Comparison of ENCODE assay signal across 11 cellular contexts in genomic region chr6:34546551-34547321, GRCh38. TPM values are rescaled to one million over a fixed set of nuclear protein-coding genes. Genes with fewer than 3 reads are reported as not detected.
A peak's percentile ranks its signal among the peaks of the same experiment; 100 is the strongest.
DNase-seq lines count a peak whose midpoint lies in the region; ATAC-seq, FAIRE-seq and TF ChIP-seq lines count a peak whose summit lies in the region.
"Had no signal": no experiment of that assay in that cellular context is flagged by ENCODE, and none has a peak within 500 bp of the region (broad histone marks: within the 10 kb centered on the region; RNA-seq: fewer than 3 reads in every experiment).

No MANE protein-coding gene starts in this region.

- no peak overlapping the region for H3K4me2 ChIP-seq in mammary epithelial cell (ENCODE audit: insufficient read depth, low read depth, low read length)

- no peak overlapping the region for H3K4me3 ChIP-seq in mammary epithelial cell (replicated peaks in 1 of 3; ENCODE audit: insufficient read depth in 1 of 3, low read depth in 2 of 3, low read length in 3 of 3)
- H3K4me3 ChIP-seq in kidney (ENCODE audit: low read length in 2 of 2): no peak overlapping the region

- H3K9me3 Mint-ChIP-seq in MCF 10A (ENCODE audit: unreplicated experiment): no peaks in the 10 kb centered on the region
- H3K9me3 Mint-ChIP-seq: T-helper 1 cell treated with Interleukin-12 subunit alpha and Interleukin-12 subunit beta and Interleukin-4 antibody, amounts not matched to agents 30 μg/mL and 1 μg/mL, for 36 hours had no signal

- intact Hi-C loops in MCF 10A (cut with micrococcal nuclease): no loop called here
- intact Hi-C loops in mammary epithelial cell (cut with micrococcal nuclease): no loop called here
- intact Hi-C loops in kidney (cut with DNase I): no loop called here

- H3K4me1 ChIP-seq in mammary epithelial cell (ENCODE audit: insufficient read depth, low read length) (peaks cover 7% of the 10 kb centered on the region), kidney (ENCODE audit: control insufficient read depth in 1 of 2, insufficient read depth in 1 of 2, low read depth in 1 of 2, low read length in 2 of 2) (peaks cover 0 to 5% of the 10 kb centered on the region in 2 donors)

- POLR2A ChIA-PET in MCF 10A (lab: Yijun Ruan, JAX): interaction anchor here (0.5 to 0.6 kb wide), 2 partner anchors 448 to 1482 kb away, joined by 3 read pairs; no protein-coding TSS in a partner anchor

- H4K20me1 ChIP-seq in mammary epithelial cell (ENCODE audit: insufficient read depth, low read length): no peaks in the 10 kb centered on the region

- H3K79me2 ChIP-seq in mammary epithelial cell (ENCODE audit: insufficient read depth, low read length): no peaks in the 10 kb centered on the region

- in situ Hi-C loops in mammary epithelial cell (cut with MboI; ENCODE audit: low sequenced_read_pairs in 2 of 2): no loop called here

- H3K9ac ChIP-seq in mammary epithelial cell (ENCODE audit: insufficient read depth, low read length) (no peak overlapping the region), kidney (ENCODE audit: low read length in 2 of 2) (no peak overlapping the region)

- no peak overlapping the region for H2AFZ ChIP-seq in mammary epithelial cell (ENCODE audit: low read depth, low read length)

- no peaks in the 10 kb centered on the region for H3K27me3 Mint-ChIP-seq in MCF 10A (ENCODE audit: insufficient read depth, unreplicated experiment)

- H3K4me3 Mint-ChIP-seq in MCF 10A (ENCODE audit: unreplicated experiment): no peak overlapping the region
- H3K4me3 Mint-ChIP-seq: T-helper 1 cell treated with Interleukin-12 subunit alpha and Interleukin-12 subunit beta and Interleukin-4 antibody, amounts not matched to agents 30 μg/mL and 1 μg/mL, for 36 hours had no signal

- H3K9me3 ChIP-seq in mammary epithelial cell (replicated peaks; ENCODE audit: insufficient read depth, low read length) (no peaks in the 10 kb centered on the region), kidney (ENCODE audit: control insufficient read depth in 1 of 2, low read length in 2 of 2) (no peaks in the 10 kb centered on the region)

- no peaks in the 10 kb centered on the region for H3K36me3 ChIP-seq in mammary epithelial cell (ENCODE audit: insufficient read depth, low read length)
- H3K36me3 ChIP-seq in kidney (ENCODE audit: control insufficient read depth in 1 of 2, insufficient read depth in 2 of 2, low read length in 2 of 2): no peaks in the 10 kb centered on the region

- 17% methylated on average over 6 of the region's 11 CpGs for WGBS in mammary epithelial cell (ENCODE audit: low coverage, missing lambda C conversion rate)

- no peak for ATAC-seq in GM19023 (IDR thresholded peaks at IDR 0.05; ENCODE audit: unreplicated experiment)
- no peak for ATAC-seq in HG03159 (IDR thresholded peaks at IDR 0.05; ENCODE audit: unreplicated experiment)
- ATAC-seq in GM18867 (IDR thresholded peaks at IDR 0.05; ENCODE audit: unreplicated experiment): no peak

- H3K27ac ChIP-seq in mammary epithelial cell (ENCODE audit: insufficient read depth, low read depth, low read length) (no peak overlapping the region), kidney (ENCODE audit: low read depth in 2 of 2, low read length in 2 of 2) (no peak overlapping the region)
- H3K27ac ChIP-seq: epithelial cell of prostate had no signal

- CTCF ChIA-PET in MCF 10A (lab: Yijun Ruan, JAX): interaction anchor here (0.6 to 0.7 kb wide), 4 partner anchors 19 to 557 kb away, joined by 3 to 6 read pairs (median 3); no protein-coding TSS in a partner anchor
- CTCF ChIA-PET in mammary epithelial cell (lab: Charles Lee; ENCODE audit: low non-redundant PET): no interaction called here

- DNase-seq in MCF 10A (ENCODE audit: unreplicated experiment) (peak; percentile 71), mammary epithelial cell (no peak), SHP77 treated with DMSO at 0.1 percent for 48 hours (lab: John Stamatoyannopoulos, UW) (peak; percentile 49), kidney (peak; percentile 79), HK-2 (ENCODE audit: unreplicated experiment) (no peak)
- DNase-seq: activated naive CD4-positive, alpha-beta T cell had no signal

- dilution Hi-C loops in mammary epithelial cell (cut with HindIII; ENCODE audit: low sequenced_read_pairs): loop anchor here (5.0 kb wide), 1 partner anchor 54 kb away; no protein-coding TSS in a partner anchor

- no TSS peak for BruUV-seq in MCF 10A (replicated peaks; lab: Mats Ljungman, UMichigan)
- BruUV-seq in mammary epithelial cell (replicated peaks; lab: Mats Ljungman, UMichigan): no TSS peak

- no peaks in the 10 kb centered on the region for H3K27me3 ChIP-seq in mammary epithelial cell (ENCODE audit: insufficient read depth, low read length)

- H3K4me1 Mint-ChIP-seq in MCF 10A (ENCODE audit: insufficient read depth, unreplicated experiment): peaks cover 14% of the 10 kb centered on the region

- FAIRE-seq in kidney (lab: Jason Lieb, UNC): no peak

- H3K27ac Mint-ChIP-seq in MCF 10A (ENCODE audit: low read depth, unreplicated experiment): no peak overlapping the region
- H3K27ac Mint-ChIP-seq: T-helper 1 cell treated with Interleukin-12 subunit alpha and Interleukin-12 subunit beta and Interleukin-4 antibody, amounts not matched to agents 30 μg/mL and 1 μg/mL, for 36 hours had no signal

- TF ChIP-seq CTCF in MCF 10A (IDR thresholded peaks at IDR 0.05; ENCODE audit: unreplicated experiment) (no peak), mammary epithelial cell (conservative IDR thresholded peaks at IDR 0.05 in 1 of 2, IDR thresholded peaks at IDR 0.05 in 1 of 2; ENCODE audit: extremely low read depth in 1 of 2, insufficient read depth in 1 of 2, low read depth in 1 of 2, low read length in 2 of 2) (no peak), kidney (IDR thresholded peaks at IDR 0.05; ENCODE audit: borderline replicate concordance, extremely low read depth, insufficient read depth) (no peak)

- no peaks in the 10 kb centered on the region for H3K36me3 Mint-ChIP-seq in MCF 10A (ENCODE audit: insufficient read depth, unreplicated experiment)

RNA-seq across cellular contexts. Expression of gene SPDEF, which starts 9.4 kb away (rescaled TPM):
- total RNA-seq in MCF 10A (2022) (not detected in 2 replicates), mammary epithelial cell (under 1 TPM in 1 of 2 donors, not detected in 1; 0.16 TPM), kidney (0.19 TPM)
- polyA plus RNA-seq in mammary epithelial cell (not detected), kidney (ENCODE audit: insufficient read depth, low read depth, low replicate concordance) (not detected)
- not detected for polyA minus RNA-seq in mammary epithelial cell

Comparison
In these comparisons a context has a peak if more than half of its experiments do, and no peak if none do; other contexts are left out.
1. DNase-seq: peak in MCF 10A (single experiment), SHP77 treated with DMSO at 0.1 percent for 48 hours (single experiment) and kidney (single experiment); none in mammary epithelial cell (single experiment) and HK-2 (single experiment).